In the genomic region with DNA sequence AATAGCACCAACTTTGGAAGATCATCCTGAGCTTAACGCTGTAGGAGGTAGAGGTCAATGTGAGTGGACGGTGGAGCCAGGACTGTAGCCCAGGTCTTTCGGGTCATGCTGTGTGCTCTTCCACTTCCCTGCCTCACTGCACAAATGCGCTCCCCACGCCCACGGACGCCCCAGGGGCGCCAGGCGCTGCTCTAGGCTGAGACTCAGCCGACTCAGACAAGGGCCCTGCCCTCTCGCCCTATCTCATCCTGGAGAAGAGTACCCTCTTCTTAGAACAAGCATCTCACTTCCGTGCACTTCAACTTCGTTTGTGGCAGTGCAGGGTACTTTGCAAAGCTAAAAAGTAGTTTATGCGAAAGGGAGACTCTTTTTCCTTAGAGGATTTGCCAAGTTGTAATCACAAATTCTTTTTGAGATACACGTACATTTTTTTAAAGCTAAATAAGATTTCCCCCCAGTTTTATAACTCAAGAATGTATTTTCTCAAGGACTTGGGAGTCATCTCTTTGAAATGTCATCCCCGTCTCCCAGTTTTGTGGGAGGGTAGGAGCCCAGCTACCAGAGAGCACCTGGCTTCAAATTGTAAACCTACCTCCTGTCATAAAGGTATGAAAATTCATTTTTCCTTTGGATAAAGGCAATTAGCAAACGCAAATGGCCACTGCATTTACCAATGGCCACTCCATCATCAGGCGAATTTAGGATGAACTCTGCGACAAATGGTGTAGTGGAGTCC, we compare ENCODE assay signal across 10 cellular contexts. TPM values are rescaled to one million over a fixed set of nuclear protein-coding genes. Genes with fewer than 3 reads are reported as not detected.
DNase-seq lines count a peak whose midpoint lies in the region; ATAC-seq and TF ChIP-seq lines count a peak whose summit lies in the region.
"Had no signal": no experiment of that assay in that cellular context is flagged by ENCODE, and none has a peak within 500 bp of the region (broad histone marks: within the 10 kb centered on the region; RNA-seq: fewer than 3 reads in every experiment).

No MANE protein-coding gene starts in this region.

- no peaks in the 10 kb centered on the region for H3K9me3 ChIP-seq in CD4-positive, CD25-positive, alpha-beta regulatory T cell (ENCODE audit: control insufficient read depth in 2 of 2, low read length in 2 of 2)

- no peaks in the 10 kb centered on the region for H3K36me3 Mint-ChIP-seq in CD4-positive, CD25-positive, alpha-beta regulatory T cell
- no peaks in the 10 kb centered on the region for H3K36me3 Mint-ChIP-seq in activated naive CD4-positive, alpha-beta T cell treated with anti-CD3 and anti-CD28 coated beads, Interleukin-2, amount 50 U/mL, for 24 hours
- no peaks in the 10 kb centered on the region for H3K36me3 Mint-ChIP-seq in nephron (ENCODE audit: low read depth)

- CTCF ChIA-PET in RWPE1 (lab: Yijun Ruan, JAX) = no interaction called here

- ATAC-seq in CD4-positive, CD25-positive, alpha-beta regulatory T cell (ENCODE audit: low read depth in 2 of 2) = no peak
- ATAC-seq in HG02840 (IDR thresholded peaks at IDR 0.05; ENCODE audit: low FRiP score, unreplicated experiment) = no peak

- TF ChIP-seq CTCF in nephron (IDR thresholded peaks at IDR 0.05; ENCODE audit: unreplicated experiment in 3 of 3) (no peak), RWPE1 (conservative IDR thresholded peaks at IDR 0.05; ENCODE audit: low read depth) (no peak), GM13976 (IDR thresholded peaks at IDR 0.05; ENCODE audit: borderline replicate concordance, control extremely low read depth, extremely low read depth, insufficient read depth, missing control alignments) (no peak)

- peak in 1 of 3 donors; percentile 50 for DNase-seq in CD4-positive, CD25-positive, alpha-beta regulatory T cell
- DNase-seq in H7 (peak; percentile 23), RWPE1 (ENCODE audit: low spot score) (no peak), NCI-H146 (lab: John Stamatoyannopoulos, UW) (no peak), GM13976 (ENCODE audit: low spot score) (no peak)
- DNase-seq: activated CD8-positive, alpha-beta memory T cell treated with anti-CD3 and anti-CD28 coated beads, Interleukin-2, amount 50 U/mL, for 4 hours had no signal

- H3K4me3 ChIP-seq in CD4-positive, CD25-positive, alpha-beta regulatory T cell (ENCODE audit: low read depth, low read length) = no peak overlapping the region
- H3K4me3 ChIP-seq in H7 (ENCODE audit: insufficient read depth, low read depth, low read length) = no peak overlapping the region
- H3K4me3 ChIP-seq: cardiac muscle cell had no signal

- no peaks in the 10 kb centered on the region for H3K9me3 Mint-ChIP-seq in CD4-positive, CD25-positive, alpha-beta regulatory T cell
- H3K9me3 Mint-ChIP-seq in activated naive CD4-positive, alpha-beta T cell treated with anti-CD3 and anti-CD28 coated beads, Interleukin-2, amount 50 U/mL, for 24 hours = no peaks in the 10 kb centered on the region
- H3K9me3 Mint-ChIP-seq in nephron = no peaks in the 10 kb centered on the region

- peaks cover 29% of the 10 kb centered on the region for H3K27me3 ChIP-seq in CD4-positive, CD25-positive, alpha-beta regulatory T cell (ENCODE audit: control insufficient read depth, insufficient read depth, low read length)
- peaks cover 17% of the 10 kb centered on the region for H3K27me3 ChIP-seq in H7 (ENCODE audit: control insufficient read depth, insufficient read depth, low read length)

- in situ Hi-C loops in GM13976 (cut with MboI; ENCODE audit: low sequenced_read_pairs, unreplicated experiment) = no loop called here

- peak overlapping the region; percentile 27 to 83 (median 58) for H3K4me3 Mint-ChIP-seq in CD4-positive, CD25-positive, alpha-beta regulatory T cell
- peak overlapping the region; percentile 70 for H3K4me3 Mint-ChIP-seq in activated naive CD4-positive, alpha-beta T cell treated with anti-CD3 and anti-CD28 coated beads, Interleukin-2, amount 50 U/mL, for 24 hours
- H3K4me3 Mint-ChIP-seq in nephron = peak overlapping the region; percentile 80 to 87 (median 87)

- no peak overlapping the region for H3K27ac Mint-ChIP-seq in CD4-positive, CD25-positive, alpha-beta regulatory T cell
- peak overlapping the region; percentile 18 for H3K27ac Mint-ChIP-seq in activated naive CD4-positive, alpha-beta T cell treated with anti-CD3 and anti-CD28 coated beads, Interleukin-2, amount 50 U/mL, for 24 hours
- peak overlapping the region; percentile 77 to 84 (median 79) for H3K27ac Mint-ChIP-seq in nephron

- POLR2A ChIA-PET in RWPE1 (lab: Yijun Ruan, JAX; ENCODE audit: low non-redundant PET) = no interaction called here

- H3K4me1 ChIP-seq in CD4-positive, CD25-positive, alpha-beta regulatory T cell (ENCODE audit: control insufficient read depth, insufficient read depth, low read length, poor library complexity, severe bottlenecking) = peaks cover 3% of the 10 kb centered on the region

- no peaks in the 10 kb centered on the region for H3K36me3 ChIP-seq in CD4-positive, CD25-positive, alpha-beta regulatory T cell (ENCODE audit: control insufficient read depth, insufficient read depth, low read length)
- no peaks in the 10 kb centered on the region for H3K36me3 ChIP-seq in H7 (replicated peaks; ENCODE audit: control insufficient read depth, insufficient read depth, low read length)
- H3K36me3 ChIP-seq: cardiac muscle cell had no signal

- H3K27me3 Mint-ChIP-seq in CD4-positive, CD25-positive, alpha-beta regulatory T cell = peaks cover 82% of the 10 kb centered on the region
- peaks cover 27% of the 10 kb centered on the region for H3K27me3 Mint-ChIP-seq in activated naive CD4-positive, alpha-beta T cell treated with anti-CD3 and anti-CD28 coated beads, Interleukin-2, amount 50 U/mL, for 24 hours
- peaks cover 36% of the 10 kb centered on the region for H3K27me3 Mint-ChIP-seq in nephron (ENCODE audit: low read depth)

- H3K27ac ChIP-seq in CD4-positive, CD25-positive, alpha-beta regulatory T cell (ENCODE audit: insufficient read depth, low read length, poor library complexity, severe bottlenecking) = no peak overlapping the region
- no peak overlapping the region for H3K27ac ChIP-seq in RWPE1
- H3K27ac ChIP-seq: cardiac muscle cell had no signal

- H3K4me1 Mint-ChIP-seq in CD4-positive, CD25-positive, alpha-beta regulatory T cell = peaks cover 0 to 26% (median 8%) of the 10 kb centered on the region in 4 donors
- H3K4me1 Mint-ChIP-seq in activated naive CD4-positive, alpha-beta T cell treated with anti-CD3 and anti-CD28 coated beads, Interleukin-2, amount 50 U/mL, for 24 hours = peaks cover 28% of the 10 kb centered on the region
- peaks cover 35% of the 10 kb centered on the region for H3K4me1 Mint-ChIP-seq in nephron

RNA-seq across cellular contexts. Expression of gene PRELID3A, which starts 1.2 kb away (rescaled TPM):
- not detected for total RNA-seq in CD4-positive, CD25-positive, alpha-beta regulatory T cell
- under 1 TPM in 1 of 4 donors, not detected in 3; 0.52 TPM for polyA plus RNA-seq in CD4-positive, CD25-positive, alpha-beta regulatory T cell
- 5.4 and 7.8 TPM in 2 replicates for total RNA-seq in H7 (2014; rRNA removed; shearing (Covaris generic))

RNA-seq across cellular contexts. Expression of gene AFG3L2, which starts 29.5 kb away (rescaled TPM):
- total RNA-seq in CD4-positive, CD25-positive, alpha-beta regulatory T cell = 34.4 TPM
- polyA plus RNA-seq in CD4-positive, CD25-positive, alpha-beta regulatory T cell = 10 to 100 TPM; 20.0 to 24.2 (median 21.1) TPM
- 108 and 132 TPM in 2 replicates for total RNA-seq in H7 (2014; rRNA removed; shearing (Covaris generic))

Comparison
In these comparisons a context has a peak if more than half of its experiments do, and no peak if none do; other contexts are left out.
1. H3K27ac Mint-ChIP-seq: peak in activated naive CD4-positive, alpha-beta T cell treated with anti-CD3 and anti-CD28 coated beads, Interleukin-2, amount 50 U/mL, for 24 hours (single experiment) and nephron (3 of 3); none in CD4-positive, CD25-positive, alpha-beta regulatory T cell (0 of 3).
2. Peak in every context shown above with its lines, with median percentiles within 50 percentile points of each other: H3K4me3 Mint-ChIP-seq.